ENCODE assay signal across 12 cellular contexts in the genomic region with DNA sequence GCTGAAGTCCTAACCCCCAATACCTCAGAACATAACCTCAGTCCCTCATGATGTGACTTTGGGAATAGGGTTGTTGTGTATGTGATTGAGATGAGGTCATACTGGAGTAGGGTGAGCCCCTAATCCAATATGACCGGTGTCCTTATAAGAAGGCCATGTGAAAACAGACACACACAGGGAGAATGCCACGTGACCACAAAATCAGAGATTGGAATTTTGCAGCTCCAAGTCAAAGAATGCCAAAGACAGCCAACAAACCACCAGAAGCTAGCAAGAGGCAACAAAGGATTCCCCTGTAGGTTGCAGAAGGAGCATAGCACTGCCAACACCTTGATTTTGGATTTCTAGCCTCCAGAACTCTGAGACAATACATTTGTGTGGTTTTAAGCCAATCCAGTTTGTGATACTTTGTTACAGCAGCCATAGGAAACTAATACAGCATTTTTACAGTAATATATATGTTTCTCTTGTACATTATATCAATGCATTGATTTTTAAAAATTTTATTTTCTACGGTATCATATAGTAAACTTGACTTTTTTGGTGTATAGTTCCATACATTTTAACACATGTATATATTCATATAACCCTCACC.
"Had no signal": no experiment of that assay in that cellular context is flagged by ENCODE, and none has a peak within 500 bp of the region (broad histone marks: within the 10 kb centered on the region; RNA-seq: fewer than 3 reads in every experiment).

No MANE protein-coding gene starts in this region.

- H3K4me3 ChIP-seq: colonic mucosa, pancreas, thyroid gland had no signal

- ATAC-seq: esophagus mucosa; pancreas; stimulated activated memory B cell treated with anti-CD40 and anti-IgM and Interleukin-4, amounts not matched to agents 10 μg/mL and 1 μg/mL and 100 μg/mL, for 72 hours had no signal

- DNase-seq: activated CD4-positive, alpha-beta memory T cell treated with anti-CD3 and anti-CD28 coated beads, Interleukin-2, amount 10 ng/mL, durations not matched to agents 7 days and 5 days; activated naive CD4-positive, alpha-beta T cell treated with anti-CD3 and anti-CD28 coated beads, Interleukin-2, amount 10 ng/mL, durations not matched to agents 7 days and 5 days; activated T-cell treated with anti-CD3 and anti-CD28 coated beads, Interleukin-2, amount 50 U/mL, for 24 hours; colonic mucosa; immature natural killer cell; mammary epithelial cell; naive B cell; pancreas; thyroid gland; WERI-Rb-1 had no signal

- H3K27ac ChIP-seq: colonic mucosa, pancreas, thyroid gland, WERI-Rb-1 had no signal

- H3K27me3 ChIP-seq: colonic mucosa, pancreas, thyroid gland had no signal

- H3K36me3 ChIP-seq: colonic mucosa, pancreas, thyroid gland, WERI-Rb-1 had no signal

- H3K9me3 ChIP-seq: colonic mucosa, pancreas, thyroid gland had no signal

- H3K4me1 ChIP-seq: colonic mucosa, thyroid gland had no signal
